8 cellular contexts compared by ENCODE assay signal in genomic region chr6:112203577-112204349, GRCh38. TPM values are rescaled to one million over a fixed set of nuclear protein-coding genes. Genes with fewer than 3 reads are reported as not detected.
DNase-seq lines count a peak whose midpoint lies in the region; ATAC-seq lines count a peak whose summit lies in the region.

No MANE protein-coding gene starts in this region.

- no peak overlapping the region for H3K4me3 ChIP-seq in skeletal muscle satellite cell (ENCODE audit: low read length)

- H3K9ac ChIP-seq in skeletal muscle satellite cell (ENCODE audit: low read depth, low read length), result peak overlapping the region; percentile 52

- no peaks in the 10 kb centered on the region for H3K27me3 ChIP-seq in skeletal muscle satellite cell (ENCODE audit: control insufficient read depth, insufficient read depth, low read length)

- no peaks in the 10 kb centered on the region for H3K36me3 ChIP-seq in skeletal muscle satellite cell (ENCODE audit: insufficient read depth, low read length)

- H3K27ac ChIP-seq in epithelial cell of prostate, result peak overlapping the region; percentile 84

- H3K4me1 ChIP-seq in skeletal muscle satellite cell (ENCODE audit: control insufficient read depth, insufficient read depth, low read length), result peaks cover 48% of the 10 kb centered on the region

- H3K4me2 ChIP-seq in skeletal muscle satellite cell (ENCODE audit: low read length), result peak overlapping the region; percentile 35

- H3K9me3 ChIP-seq in skeletal muscle satellite cell (replicated peaks; ENCODE audit: low read length), result no peaks in the 10 kb centered on the region

- peak; percentile 75 for ATAC-seq in GM19395 (IDR thresholded peaks at IDR 0.05; ENCODE audit: unreplicated experiment)
- no peak for ATAC-seq in GM18858 (IDR thresholded peaks at IDR 0.05; ENCODE audit: unreplicated experiment)

- DNase-seq in HS-27A (ENCODE audit: low read depth) (peak; percentile 77), epithelial cell of prostate (ENCODE audit: low read depth, low spot score) (peak; percentile 73), anterior cingulate cortex (lab: John Stamatoyannopoulos, UW) (no peak), HK-2 (ENCODE audit: unreplicated experiment) (no peak), ureter (ENCODE audit: low spot score) (no peak)

RNA-seq across cellular contexts. Expression of gene LAMA4, which starts 50.6 kb away (rescaled TPM):
- total RNA-seq in skeletal muscle satellite cell (2012; rRNA removed), result 216 and 328 TPM in 2 replicates
- 54.7 TPM for total RNA-seq in ureter

Comparison
In these comparisons a context has a peak if more than half of its experiments do, and no peak if none do; other contexts are left out.
1. DNase-seq: peak in HS-27A (single experiment) and epithelial cell of prostate (single experiment); none in anterior cingulate cortex (0 of 58), HK-2 (single experiment) and ureter (single experiment).